Comparison of ENCODE assay signal across 19 cellular contexts in genomic region chr1:199112365-199112764, GRCh38.
DNase-seq lines count a peak whose midpoint lies in the region; ATAC-seq and TF ChIP-seq lines count a peak whose summit lies in the region.
"Had no signal": no experiment of that assay in that cellular context is flagged by ENCODE, and none has a peak within 500 bp of the region (broad histone marks: within the 10 kb centered on the region; RNA-seq: fewer than 3 reads in every experiment).

No MANE protein-coding gene starts in this region.

- no peak overlapping the region for H3K4me3 ChIP-seq in DND-41 (ENCODE audit: low read depth in 1 of 2, low read length in 2 of 2)
- H3K4me3 ChIP-seq in neural progenitor cell = no peak overlapping the region
- H3K4me3 ChIP-seq in hepatocyte = no peak overlapping the region
- H3K4me3 ChIP-seq: A549; BLaER1 treated with 17β-estradiol and CSF1 and Interleukin-3, amounts not matched to agents 10 nM and 100 nM had no signal

- no peaks in the 10 kb centered on the region for H4K20me1 ChIP-seq in DND-41 (ENCODE audit: insufficient read depth, low read length)
- no peaks in the 10 kb centered on the region for H4K20me1 ChIP-seq in neural progenitor cell (ENCODE audit: low read depth)
- H4K20me1 ChIP-seq in hepatocyte (ENCODE audit: insufficient read depth, poor library complexity, severe bottlenecking) = no peaks in the 10 kb centered on the region
- H4K20me1 ChIP-seq: BLaER1 treated with 17β-estradiol and CSF1 and Interleukin-3, amounts not matched to agents 10 nM and 100 nM had no signal

- H3K4me3 Mint-ChIP-seq in WTC11 = no peak overlapping the region
- no peak overlapping the region for H3K4me3 Mint-ChIP-seq in neural progenitor cell
- H3K4me3 Mint-ChIP-seq: B cell; CD4-positive, alpha-beta T cell; CD8-positive, alpha-beta T cell had no signal

- H3K36me3 Mint-ChIP-seq in WTC11 (peaks cover 2% of the 10 kb centered on the region; the same call in 1 of the 2 replicates), neural progenitor cell (no peaks in the 10 kb centered on the region)
- H3K36me3 Mint-ChIP-seq: CD8-positive, alpha-beta T cell had no signal

- H3F3A ChIP-seq in neural progenitor cell (ENCODE audit: low read depth) = no peaks in the 10 kb centered on the region

- POLR2A ChIA-PET in WTC11 (lab: Charles Lee) = no interaction called here

- no peaks in the 10 kb centered on the region for H3K27me3 Mint-ChIP-seq in WTC11 (ENCODE audit: low read depth)
- no peaks in the 10 kb centered on the region for H3K27me3 Mint-ChIP-seq in neural progenitor cell (ENCODE audit: insufficient read depth, low read depth)
- H3K27me3 Mint-ChIP-seq: B cell; CD4-positive, alpha-beta T cell had no signal

- no peak for TF ChIP-seq CTCF in DND-41 (IDR thresholded peaks at IDR 0.05; ENCODE audit: borderline replicate concordance, extremely low read depth, low read length, poor library complexity, severe bottlenecking)
- no peak for TF ChIP-seq CTCF in WTC11 (IDR thresholded peaks at IDR 0.05)
- TF ChIP-seq CTCF in neural progenitor cell (IDR thresholded peaks at IDR 0.05) = no peak
- TF ChIP-seq CTCF in hepatocyte (IDR thresholded peaks at IDR 0.05; ENCODE audit: poor library complexity) = no peak

- H3K27me3 ChIP-seq in DND-41 (ENCODE audit: insufficient read depth, low read length, poor library complexity) (no peaks in the 10 kb centered on the region), neural progenitor cell (no peaks in the 10 kb centered on the region), hepatocyte (no peaks in the 10 kb centered on the region)
- H3K27me3 ChIP-seq: BLaER1 treated with 17β-estradiol and CSF1 and Interleukin-3, amounts not matched to agents 10 nM and 100 nM had no signal

- H3K27ac ChIP-seq in DND-41 (ENCODE audit: low read length) = peak overlapping the region; percentile 74
- H3K27ac ChIP-seq in KOPT-K1 (ENCODE audit: low read depth, low read length, poor library complexity, severe bottlenecking) = peak overlapping the region; percentile 88
- H3K27ac ChIP-seq in neural progenitor cell = no peak overlapping the region
- H3K27ac ChIP-seq in hepatocyte = no peak overlapping the region
- H3K27ac ChIP-seq: 22Rv1; A549; BLaER1 treated with 17β-estradiol and CSF1 and Interleukin-3, amounts not matched to agents 10 nM and 100 nM; C4-2B had no signal

- ATAC-seq in DND-41 (ENCODE audit: insufficient read depth, low read depth) (no peak), WTC11 (no peak)
- ATAC-seq: A549; CD8-positive, alpha-beta T cell had no signal

- no peaks in the 10 kb centered on the region for H3K9me2 ChIP-seq in hepatocyte (replicated peaks; ENCODE audit: insufficient read depth)

- H2AFZ ChIP-seq in DND-41 (ENCODE audit: low read depth, low read length) (no peak overlapping the region), neural progenitor cell (replicated peaks) (no peak overlapping the region), hepatocyte (no peak overlapping the region)

- peaks cover 16% of the 10 kb centered on the region for H3K4me1 Mint-ChIP-seq in WTC11
- H3K4me1 Mint-ChIP-seq in neural progenitor cell = no peaks in the 10 kb centered on the region

- H3K9ac ChIP-seq in DND-41 (ENCODE audit: low read depth, low read length) = no peak overlapping the region
- H3K9ac ChIP-seq in neural progenitor cell = no peak overlapping the region
- H3K9ac ChIP-seq: BLaER1 treated with 17β-estradiol and CSF1 and Interleukin-3, amounts not matched to agents 10 nM and 100 nM had no signal

- H3K4me2 ChIP-seq in DND-41 (ENCODE audit: insufficient read depth, low read length) (no peak overlapping the region), neural progenitor cell (no peak overlapping the region), hepatocyte (no peak overlapping the region)
- H3K4me2 ChIP-seq: A549; BLaER1 treated with 17β-estradiol and CSF1 and Interleukin-3, amounts not matched to agents 10 nM and 100 nM had no signal

- no peak for DNase-seq in DND-41
- no peak for DNase-seq in WTC11 (ENCODE audit: low spot score)
- DNase-seq in neural progenitor cell (ENCODE audit: low spot score) = no peak
- DNase-seq in hepatocyte (ENCODE audit: low spot score) = no peak
- DNase-seq: AML-193; CD4-positive, alpha-beta T cell; CD8-positive, alpha-beta T cell; COR-L47; DMS 273 treated with DMSO at 0.1 percent for 48 hours; DMS153; DMS53; DMS79; GF-D8 had no signal

- H3K9me3 Mint-ChIP-seq in WTC11 = peaks cover 13% of the 10 kb centered on the region
- no peaks in the 10 kb centered on the region for H3K9me3 Mint-ChIP-seq in neural progenitor cell
- H3K9me3 Mint-ChIP-seq: CD8-positive, alpha-beta T cell had no signal

- CTCF ChIA-PET in WTC11 (lab: Charles Lee) = interaction anchor here (0.8 to 1.7 kb wide), 9 partner anchors 31 to 411 kb away, joined by 3 to 7 read pairs (median 4); no protein-coding TSS in a partner anchor

- H3K79me2 ChIP-seq in DND-41 (ENCODE audit: insufficient read depth, low read length) = peaks cover 34% of the 10 kb centered on the region
- no peaks in the 10 kb centered on the region for H3K79me2 ChIP-seq in neural progenitor cell (ENCODE audit: low read depth)
- no peaks in the 10 kb centered on the region for H3K79me2 ChIP-seq in hepatocyte

- peaks cover 16% of the 10 kb centered on the region for H3K9me3 ChIP-seq in DND-41 (ENCODE audit: insufficient read depth, low read length, severe bottlenecking)
- H3K9me3 ChIP-seq in KOPT-K1 (ENCODE audit: insufficient read depth, low read length, poor library complexity, severe bottlenecking) = peaks cover 23% of the 10 kb centered on the region
- H3K9me3 ChIP-seq in neural progenitor cell (ENCODE audit: low read depth) = no peaks in the 10 kb centered on the region
- no peaks in the 10 kb centered on the region for H3K9me3 ChIP-seq in hepatocyte (ENCODE audit: low read depth)
- H3K9me3 ChIP-seq: A549 had no signal

- H3K27ac Mint-ChIP-seq in WTC11 = no peak overlapping the region
- no peak overlapping the region for H3K27ac Mint-ChIP-seq in neural progenitor cell
- H3K27ac Mint-ChIP-seq: B cell; CD4-positive, alpha-beta T cell; CD8-positive, alpha-beta T cell had no signal

- H3K4me1 ChIP-seq in DND-41 (ENCODE audit: insufficient read depth, low read length) = peaks cover 57% of the 10 kb centered on the region
- H3K4me1 ChIP-seq in neural progenitor cell = no peaks in the 10 kb centered on the region
- no peaks in the 10 kb centered on the region for H3K4me1 ChIP-seq in hepatocyte (ENCODE audit: insufficient read depth)
- H3K4me1 ChIP-seq: A549; BLaER1 treated with 17β-estradiol and CSF1 and Interleukin-3, amounts not matched to agents 10 nM and 100 nM had no signal

- no peaks in the 10 kb centered on the region for H3K36me3 ChIP-seq in DND-41 (ENCODE audit: insufficient read depth, low read length)
- H3K36me3 ChIP-seq in KOPT-K1 (ENCODE audit: insufficient read depth, low read length) = peaks cover 19% of the 10 kb centered on the region; the same call in 1 of the 2 replicates
- no peaks in the 10 kb centered on the region for H3K36me3 ChIP-seq in neural progenitor cell
- H3K36me3 ChIP-seq in hepatocyte (replicated peaks; ENCODE audit: insufficient read depth, low read depth) = no peaks in the 10 kb centered on the region
- H3K36me3 ChIP-seq: BLaER1 treated with 17β-estradiol and CSF1 and Interleukin-3, amounts not matched to agents 10 nM and 100 nM had no signal

TF ChIP-seq in WTC11, 78 proteins besides CTCF, POLR2A, EP300 and RAD21:
- TF ChIP-seq SMAD4 (CRISPR knock-in tag; IDR thresholded peaks at IDR 0.05) = no peak
- TF ChIP-seq, protein P1, sequence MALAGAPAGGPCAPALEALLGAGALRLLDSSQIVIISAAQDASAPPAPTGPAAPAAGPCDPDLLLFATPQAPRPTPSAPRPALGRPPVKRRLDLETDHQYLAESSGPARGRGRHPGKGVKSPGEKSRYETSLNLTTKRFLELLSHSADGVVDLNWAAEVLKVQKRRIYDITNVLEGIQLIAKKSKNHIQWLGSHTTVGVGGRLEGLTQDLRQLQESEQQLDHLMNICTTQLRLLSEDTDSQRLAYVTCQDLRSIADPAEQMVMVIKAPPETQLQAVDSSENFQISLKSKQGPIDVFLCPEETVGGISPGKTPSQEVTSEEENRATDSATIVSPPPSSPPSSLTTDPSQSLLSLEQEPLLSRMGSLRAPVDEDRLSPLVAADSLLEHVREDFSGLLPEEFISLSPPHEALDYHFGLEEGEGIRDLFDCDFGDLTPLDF (CRISPR knock-in tag; IDR thresholded peaks at IDR 0.05) = no peak
- no peak for TF ChIP-seq RORB (CRISPR knock-in tag; IDR thresholded peaks at IDR 0.05)
- TF ChIP-seq CREB1 (CRISPR knock-in tag; IDR thresholded peaks at IDR 0.05) = no peak
- no peak for TF ChIP-seq ETV6 (CRISPR knock-in tag; IDR thresholded peaks at IDR 0.05)
- peak; percentile 93 for TF ChIP-seq HMGA2 (CRISPR knock-in tag; IDR thresholded peaks at IDR 0.05)

Comparison
In these comparisons a context has a peak if more than half of its experiments do, and no peak if none do; other contexts are left out.
1. H3K27ac ChIP-seq: peak in DND-41 (single experiment) and KOPT-K1 (single experiment); none in neural progenitor cell (single experiment) and hepatocyte (single experiment).